2 cellular contexts compared by ENCODE assay signal in genomic region chr6:108609276-108609769, GRCh38.
TF ChIP-seq lines count a peak whose summit lies in the region.

No MANE protein-coding gene starts in this region.

TF ChIP-seq in HCT116, 20 proteins besides CTCF, POLR2A, EP300 and RAD21:
- no peak for TF ChIP-seq SRF (IDR thresholded peaks at IDR 0.05; ENCODE audit: low read depth)
- no peak for TF ChIP-seq REST (IDR thresholded peaks at IDR 0.05; ENCODE audit: low read depth)
- no peak for TF ChIP-seq ELF1 (IDR thresholded peaks at IDR 0.05; ENCODE audit: borderline replicate concordance, low read depth)
- TF ChIP-seq CEBPB (IDR thresholded peaks at IDR 0.05; ENCODE audit: low read depth), result no peak
- TF ChIP-seq ZNF274 (IDR thresholded peaks at IDR 0.05; ENCODE audit: low read depth, low read length), result no peak
- TF ChIP-seq ZBTB33 (IDR thresholded peaks at IDR 0.05; ENCODE audit: extremely low read depth, insufficient replicate concordance, low read length), result no peak
- no peak for TF ChIP-seq TCF7L2 (IDR thresholded peaks at IDR 0.05; ENCODE audit: borderline replicate concordance, extremely low read depth, insufficient read depth, insufficient read length)
- TF ChIP-seq EZH2phosphoT487 (IDR thresholded peaks at IDR 0.05; ENCODE audit: borderline replicate concordance), result no peak
- TF ChIP-seq MAX (IDR thresholded peaks at IDR 0.05), result no peak
- no peak for TF ChIP-seq CBX3 (IDR thresholded peaks at IDR 0.05; ENCODE audit: low read depth)
- TF ChIP-seq YY1 (IDR thresholded peaks at IDR 0.05; ENCODE audit: extremely low read depth, insufficient replicate concordance, low read depth, low read length), result no peak
- TF ChIP-seq SP1 (IDR thresholded peaks at IDR 0.05; ENCODE audit: low read depth), result peak; percentile 15; the same call in 1 of the 2 replicates
- 0 out of 2 replicates have a peak, but pooled peaks have one; percentile 8 for TF ChIP-seq FOSL1 (IDR thresholded peaks at IDR 0.05; ENCODE audit: low read depth)
- no peak for TF ChIP-seq SIN3A (IDR thresholded peaks at IDR 0.05; ENCODE audit: low read depth)
- 0 out of 2 replicates have a peak, but pooled peaks have one; percentile 25 for TF ChIP-seq JUND (IDR thresholded peaks at IDR 0.05)
TF ChIP-seq in HCT116: peak in this region for 3.

TF ChIP-seq in HepG2, 621 proteins besides CTCF, POLR2A, EP300 and RAD21:
- TF ChIP-seq SRSF4 (IDR thresholded peaks at IDR 0.05; ENCODE audit: low read depth, low read length, poor library complexity, severe bottlenecking), result no peak
- TF ChIP-seq TAF15 (IDR thresholded peaks at IDR 0.05; ENCODE audit: low read depth, low read length, poor library complexity, severe bottlenecking), result no peak
- no peak for TF ChIP-seq SNAPC4 (CRISPR knock-in tag; IDR thresholded peaks at IDR 0.05)
- TF ChIP-seq ZFX (CRISPR knock-in tag; IDR thresholded peaks at IDR 0.05; ENCODE audit: low read depth), result no peak
- TF ChIP-seq FOXM1 (CRISPR knock-in tag; IDR thresholded peaks at IDR 0.05), result no peak
- TF ChIP-seq GRHL1 (CRISPR knock-in tag; conservative IDR thresholded peaks at IDR 0.05), result no peak
- no peak for TF ChIP-seq XBP1 (CRISPR knock-in tag; IDR thresholded peaks at IDR 0.05)
